ENCODE assay signal across 1 cellular context in genomic region chr9:17852108-17852507, GRCh38.
TF ChIP-seq lines count a peak whose summit lies in the region.

No MANE protein-coding gene starts in this region.

TF ChIP-seq in GM23338, 12 proteins besides CTCF, POLR2A, EP300 and RAD21 (continued from another document):
- TF ChIP-seq, protein P1, sequence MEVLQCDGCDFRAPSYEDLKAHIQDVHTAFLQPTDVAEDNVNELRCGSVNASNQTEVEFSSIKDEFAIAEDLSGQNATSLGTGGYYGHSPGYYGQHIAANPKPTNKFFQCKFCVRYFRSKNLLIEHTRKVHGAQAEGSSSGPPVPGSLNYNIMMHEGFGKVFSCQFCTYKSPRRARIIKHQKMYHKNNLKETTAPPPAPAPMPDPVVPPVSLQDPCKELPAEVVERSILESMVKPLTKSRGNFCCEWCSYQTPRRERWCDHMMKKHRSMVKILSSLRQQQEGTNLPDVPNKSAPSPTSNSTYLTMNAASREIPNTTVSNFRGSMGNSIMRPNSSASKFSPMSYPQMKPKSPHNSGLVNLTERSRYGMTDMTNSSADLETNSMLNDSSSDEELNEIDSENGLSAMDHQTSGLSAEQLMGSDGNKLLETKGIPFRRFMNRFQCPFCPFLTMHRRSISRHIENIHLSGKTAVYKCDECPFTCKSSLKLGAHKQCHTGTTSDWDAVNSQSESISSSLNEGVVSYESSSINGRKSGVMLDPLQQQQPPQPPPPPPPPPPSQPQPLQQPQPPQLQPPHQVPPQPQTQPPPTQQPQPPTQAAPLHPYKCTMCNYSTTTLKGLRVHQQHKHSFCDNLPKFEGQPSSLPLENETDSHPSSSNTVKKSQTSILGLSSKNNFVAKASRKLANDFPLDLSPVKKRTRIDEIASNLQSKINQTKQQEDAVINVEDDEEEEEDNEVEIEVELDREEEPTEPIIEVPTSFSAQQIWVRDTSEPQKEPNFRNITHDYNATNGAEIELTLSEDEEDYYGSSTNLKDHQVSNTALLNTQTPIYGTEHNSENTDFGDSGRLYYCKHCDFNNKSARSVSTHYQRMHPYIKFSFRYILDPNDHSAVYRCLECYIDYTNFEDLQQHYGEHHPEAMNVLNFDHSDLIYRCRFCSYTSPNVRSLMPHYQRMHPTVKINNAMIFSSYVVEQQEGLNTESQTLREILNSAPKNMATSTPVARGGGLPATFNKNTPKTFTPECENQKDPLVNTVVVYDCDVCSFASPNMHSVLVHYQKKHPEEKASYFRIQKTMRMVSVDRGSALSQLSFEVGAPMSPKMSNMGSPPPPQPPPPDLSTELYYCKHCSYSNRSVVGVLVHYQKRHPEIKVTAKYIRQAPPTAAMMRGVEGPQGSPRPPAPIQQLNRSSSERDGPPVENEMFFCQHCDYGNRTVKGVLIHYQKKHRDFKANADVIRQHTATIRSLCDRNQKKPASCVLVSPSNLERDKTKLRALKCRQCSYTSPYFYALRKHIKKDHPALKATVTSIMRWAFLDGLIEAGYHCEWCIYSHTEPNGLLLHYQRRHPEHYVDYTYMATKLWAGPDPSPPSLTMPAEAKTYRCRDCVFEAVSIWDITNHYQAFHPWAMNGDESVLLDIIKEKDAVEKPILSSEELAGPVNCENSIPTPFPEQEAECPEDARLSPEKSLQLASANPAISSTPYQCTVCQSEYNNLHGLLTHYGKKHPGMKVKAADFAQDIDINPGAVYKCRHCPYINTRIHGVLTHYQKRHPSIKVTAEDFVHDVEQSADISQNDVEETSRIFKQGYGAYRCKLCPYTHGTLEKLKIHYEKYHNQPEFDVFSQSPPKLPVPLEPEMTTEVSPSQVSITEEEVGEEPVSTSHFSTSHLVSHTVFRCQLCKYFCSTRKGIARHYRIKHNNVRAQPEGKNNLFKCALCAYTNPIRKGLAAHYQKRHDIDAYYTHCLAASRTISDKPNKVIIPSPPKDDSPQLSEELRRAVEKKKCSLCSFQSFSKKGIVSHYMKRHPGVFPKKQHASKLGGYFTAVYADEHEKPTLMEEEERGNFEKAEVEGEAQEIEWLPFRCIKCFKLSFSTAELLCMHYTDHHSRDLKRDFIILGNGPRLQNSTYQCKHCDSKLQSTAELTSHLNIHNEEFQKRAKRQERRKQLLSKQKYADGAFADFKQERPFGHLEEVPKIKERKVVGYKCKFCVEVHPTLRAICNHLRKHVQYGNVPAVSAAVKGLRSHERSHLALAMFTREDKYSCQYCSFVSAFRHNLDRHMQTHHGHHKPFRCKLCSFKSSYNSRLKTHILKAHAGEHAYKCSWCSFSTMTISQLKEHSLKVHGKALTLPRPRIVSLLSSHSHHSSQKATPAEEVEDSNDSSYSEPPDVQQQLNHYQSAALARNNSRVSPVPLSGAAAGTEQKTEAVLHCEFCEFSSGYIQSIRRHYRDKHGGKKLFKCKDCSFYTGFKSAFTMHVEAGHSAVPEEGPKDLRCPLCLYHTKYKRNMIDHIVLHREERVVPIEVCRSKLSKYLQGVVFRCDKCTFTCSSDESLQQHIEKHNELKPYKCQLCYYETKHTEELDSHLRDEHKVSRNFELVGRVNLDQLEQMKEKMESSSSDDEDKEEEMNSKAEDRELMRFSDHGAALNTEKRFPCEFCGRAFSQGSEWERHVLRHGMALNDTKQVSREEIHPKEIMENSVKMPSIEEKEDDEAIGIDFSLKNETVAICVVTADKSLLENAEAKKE (CRISPR knock-in tag; IDR thresholded peaks at IDR 0.05): no peak
- TF ChIP-seq EZH2phosphoT487 (IDR thresholded peaks at IDR 0.05; ENCODE audit: unreplicated experiment): no peak
- TF ChIP-seq JUNB (IDR thresholded peaks at IDR 0.05; ENCODE audit: unreplicated experiment): no peak
- TF ChIP-seq EZH2 (IDR thresholded peaks at IDR 0.05; ENCODE audit: low read depth, unreplicated experiment): no peak
- TF ChIP-seq REST (IDR thresholded peaks at IDR 0.05; ENCODE audit: unreplicated experiment): no peak
- no peak for TF ChIP-seq POLR2AphosphoS5 (IDR thresholded peaks at IDR 0.05; ENCODE audit: low read depth)
- no peak for TF ChIP-seq ZNF114 (CRISPR knock-in tag; IDR thresholded peaks at IDR 0.05)
- TF ChIP-seq STAT1 (IDR thresholded peaks at IDR 0.05; ENCODE audit: unreplicated experiment): no peak
- no peak for TF ChIP-seq ETS1 (IDR thresholded peaks at IDR 0.05)
- no peak for TF ChIP-seq NANOG (IDR thresholded peaks at IDR 0.05; ENCODE audit: borderline replicate concordance)
TF ChIP-seq in GM23338: peak in this region for 0.
